In the genomic region with DNA sequence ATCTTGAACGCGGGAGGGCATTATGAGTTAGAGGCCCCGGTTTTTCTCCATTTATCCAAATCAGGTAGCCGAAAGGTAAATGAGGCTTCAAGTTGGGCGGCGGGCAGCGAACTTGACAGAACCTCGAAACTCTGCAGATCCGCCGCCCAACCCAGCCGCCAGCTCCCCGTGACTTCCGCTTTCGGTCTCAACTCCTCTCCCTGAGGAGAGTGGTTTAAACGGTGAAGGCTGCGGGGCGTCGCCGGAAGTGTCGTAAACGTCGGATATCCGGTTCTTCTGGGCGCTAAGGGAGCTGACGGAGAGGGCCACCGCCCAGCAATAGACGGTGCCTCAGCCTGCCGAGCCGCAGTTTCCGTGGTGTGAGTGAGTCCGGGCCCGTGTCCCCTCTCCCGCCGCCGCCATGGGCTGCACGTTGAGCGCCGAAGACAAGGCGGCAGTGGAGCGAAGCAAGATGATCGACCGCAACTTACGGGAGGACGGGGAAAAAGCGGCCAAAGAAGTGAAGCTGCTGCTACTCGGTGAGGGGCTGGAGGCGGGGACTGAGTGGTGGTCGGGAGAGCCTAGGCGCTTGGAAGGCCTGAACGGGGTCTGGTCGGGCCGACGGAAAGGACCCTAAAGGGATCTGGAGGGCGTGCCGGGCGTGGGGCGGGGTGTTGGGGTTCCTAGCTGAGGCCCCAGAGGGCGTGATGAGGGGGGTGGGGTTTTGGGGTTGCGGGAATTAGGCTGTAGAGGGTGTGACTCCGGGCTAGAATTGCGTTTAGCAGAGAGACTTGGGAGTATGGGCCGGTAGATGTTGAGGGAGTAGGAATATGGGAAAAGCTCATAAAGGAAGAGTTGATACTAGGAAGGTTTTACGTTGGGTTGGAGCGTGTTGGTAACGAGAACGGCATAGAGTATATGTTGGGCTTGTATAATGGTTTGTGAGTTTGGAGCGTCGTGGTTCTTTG, we compare ENCODE assay signal across 1 cellular context.
TF ChIP-seq lines count a peak whose summit lies in the region.

A gene (plus strand): TSS at position 295 of the 947 bp plus-strand sequence. CDS start 106 bp downstream, at position 401.

TF ChIP-seq in K562, 482 proteins besides CTCF, POLR2A, EP300 and RAD21 (continued from another document and continues in another):
- TF ChIP-seq, protein P1, sequence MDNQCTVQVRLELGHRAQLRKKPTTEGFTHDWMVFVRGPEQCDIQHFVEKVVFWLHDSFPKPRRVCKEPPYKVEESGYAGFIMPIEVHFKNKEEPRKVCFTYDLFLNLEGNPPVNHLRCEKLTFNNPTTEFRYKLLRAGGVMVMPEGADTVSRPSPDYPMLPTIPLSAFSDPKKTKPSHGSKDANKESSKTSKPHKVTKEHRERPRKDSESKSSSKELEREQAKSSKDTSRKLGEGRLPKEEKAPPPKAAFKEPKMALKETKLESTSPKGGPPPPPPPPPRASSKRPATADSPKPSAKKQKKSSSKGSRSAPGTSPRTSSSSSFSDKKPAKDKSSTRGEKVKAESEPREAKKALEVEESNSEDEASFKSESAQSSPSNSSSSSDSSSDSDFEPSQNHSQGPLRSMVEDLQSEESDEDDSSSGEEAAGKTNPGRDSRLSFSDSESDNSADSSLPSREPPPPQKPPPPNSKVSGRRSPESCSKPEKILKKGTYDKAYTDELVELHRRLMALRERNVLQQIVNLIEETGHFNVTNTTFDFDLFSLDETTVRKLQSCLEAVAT (IDR thresholded peaks at IDR 0.05) = peak; percentile 9 to 73; a peak in 1 of 4 replicates
- peak; percentile 77 for TF ChIP-seq EHMT2 (IDR thresholded peaks at IDR 0.05)
- no peak for TF ChIP-seq NCOA6 (IDR thresholded peaks at IDR 0.05)
- no peak for TF ChIP-seq ZNF184 (CRISPR knock-in tag; IDR thresholded peaks at IDR 0.05)
- TF ChIP-seq, protein P2, sequence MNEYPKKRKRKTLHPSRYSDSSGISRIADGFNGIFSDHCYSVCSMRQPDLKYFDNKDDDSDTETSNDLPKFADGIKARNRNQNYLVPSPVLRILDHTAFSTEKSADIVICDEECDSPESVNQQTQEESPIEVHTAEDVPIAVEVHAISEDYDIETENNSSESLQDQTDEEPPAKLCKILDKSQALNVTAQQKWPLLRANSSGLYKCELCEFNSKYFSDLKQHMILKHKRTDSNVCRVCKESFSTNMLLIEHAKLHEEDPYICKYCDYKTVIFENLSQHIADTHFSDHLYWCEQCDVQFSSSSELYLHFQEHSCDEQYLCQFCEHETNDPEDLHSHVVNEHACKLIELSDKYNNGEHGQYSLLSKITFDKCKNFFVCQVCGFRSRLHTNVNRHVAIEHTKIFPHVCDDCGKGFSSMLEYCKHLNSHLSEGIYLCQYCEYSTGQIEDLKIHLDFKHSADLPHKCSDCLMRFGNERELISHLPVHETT (CRISPR knock-in tag; conservative IDR thresholded peaks at IDR 0.05 in 1 of 2, IDR thresholded peaks at IDR 0.05 in 1 of 2) = peak in 1 of 2 experiments; percentile 75; a peak in 1 of 4 replicates
- TF ChIP-seq MAZ (CRISPR knock-in tag; conservative IDR thresholded peaks at IDR 0.05 in 1 of 2, IDR thresholded peaks at IDR 0.05 in 1 of 2) = peak; percentile 61 to 82
- TF ChIP-seq KLF1 (tag; IDR thresholded peaks at IDR 0.05) = peak; percentile 95
- no peak for TF ChIP-seq SREBF1 (IDR thresholded peaks at IDR 0.05; ENCODE audit: borderline replicate concordance, low read depth, low read length)
- TF ChIP-seq PCBP2 (IDR thresholded peaks at IDR 0.05; ENCODE audit: low read depth, low read length, poor library complexity, severe bottlenecking) = no peak
- TF ChIP-seq KLF6 (CRISPR knock-in tag; IDR thresholded peaks at IDR 0.05; ENCODE audit: borderline replicate concordance) = peak; percentile 95; the same call in 1 of the 2 replicates
- TF ChIP-seq, protein P3, sequence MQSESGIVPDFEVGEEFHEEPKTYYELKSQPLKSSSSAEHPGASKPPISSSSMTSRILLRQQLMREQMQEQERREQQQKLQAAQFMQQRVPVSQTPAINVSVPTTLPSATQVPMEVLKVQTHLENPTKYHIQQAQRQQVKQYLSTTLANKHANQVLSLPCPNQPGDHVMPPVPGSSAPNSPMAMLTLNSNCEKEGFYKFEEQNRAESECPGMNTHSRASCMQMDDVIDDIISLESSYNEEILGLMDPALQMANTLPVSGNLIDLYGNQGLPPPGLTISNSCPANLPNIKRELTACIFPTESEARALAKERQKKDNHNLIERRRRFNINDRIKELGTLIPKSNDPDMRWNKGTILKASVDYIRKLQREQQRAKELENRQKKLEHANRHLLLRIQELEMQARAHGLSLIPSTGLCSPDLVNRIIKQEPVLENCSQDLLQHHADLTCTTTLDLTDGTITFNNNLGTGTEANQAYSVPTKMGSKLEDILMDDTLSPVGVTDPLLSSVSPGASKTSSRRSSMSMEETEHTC (IDR thresholded peaks at IDR 0.05) = peak; percentile 22; the same call in 1 of the 2 replicates
- no peak for TF ChIP-seq CBX5 (IDR thresholded peaks at IDR 0.05; ENCODE audit: borderline replicate concordance, low read depth)
- TF ChIP-seq GATAD2B (IDR thresholded peaks at IDR 0.05; ENCODE audit: borderline replicate concordance) = no peak
- peak; percentile 85; the same call in 1 of the 2 replicates for TF ChIP-seq FOXK1 (CRISPR knock-in tag; IDR thresholded peaks at IDR 0.05; ENCODE audit: borderline replicate concordance)
- peak; percentile 4 to 29; a peak in 1 of 4 replicates for TF ChIP-seq TRIM24 (IDR thresholded peaks at IDR 0.05)
- no peak for TF ChIP-seq HNRNPH1 (optimal IDR thresholded peaks at IDR 0.05; ENCODE audit: low read depth, low read length)
- TF ChIP-seq, protein P4, sequence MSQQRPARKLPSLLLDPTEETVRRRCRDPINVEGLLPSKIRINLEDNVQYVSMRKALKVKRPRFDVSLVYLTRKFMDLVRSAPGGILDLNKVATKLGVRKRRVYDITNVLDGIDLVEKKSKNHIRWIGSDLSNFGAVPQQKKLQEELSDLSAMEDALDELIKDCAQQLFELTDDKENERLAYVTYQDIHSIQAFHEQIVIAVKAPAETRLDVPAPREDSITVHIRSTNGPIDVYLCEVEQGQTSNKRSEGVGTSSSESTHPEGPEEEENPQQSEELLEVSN (IDR thresholded peaks at IDR 0.05; ENCODE audit: borderline replicate concordance in 1 of 2, extremely low read depth in 1 of 2, insufficient read depth in 1 of 2, insufficient read length in 1 of 2, low read depth in 1 of 2, low read length in 1 of 2, poor library complexity in 1 of 2, severe bottlenecking in 1 of 2) = peak; percentile 40 to 45
- peak; percentile 23; the same call in 1 of the 2 replicates for TF ChIP-seq ESRRA (IDR thresholded peaks at IDR 0.05; ENCODE audit: borderline replicate concordance, low read depth)
- TF ChIP-seq, protein P5, sequence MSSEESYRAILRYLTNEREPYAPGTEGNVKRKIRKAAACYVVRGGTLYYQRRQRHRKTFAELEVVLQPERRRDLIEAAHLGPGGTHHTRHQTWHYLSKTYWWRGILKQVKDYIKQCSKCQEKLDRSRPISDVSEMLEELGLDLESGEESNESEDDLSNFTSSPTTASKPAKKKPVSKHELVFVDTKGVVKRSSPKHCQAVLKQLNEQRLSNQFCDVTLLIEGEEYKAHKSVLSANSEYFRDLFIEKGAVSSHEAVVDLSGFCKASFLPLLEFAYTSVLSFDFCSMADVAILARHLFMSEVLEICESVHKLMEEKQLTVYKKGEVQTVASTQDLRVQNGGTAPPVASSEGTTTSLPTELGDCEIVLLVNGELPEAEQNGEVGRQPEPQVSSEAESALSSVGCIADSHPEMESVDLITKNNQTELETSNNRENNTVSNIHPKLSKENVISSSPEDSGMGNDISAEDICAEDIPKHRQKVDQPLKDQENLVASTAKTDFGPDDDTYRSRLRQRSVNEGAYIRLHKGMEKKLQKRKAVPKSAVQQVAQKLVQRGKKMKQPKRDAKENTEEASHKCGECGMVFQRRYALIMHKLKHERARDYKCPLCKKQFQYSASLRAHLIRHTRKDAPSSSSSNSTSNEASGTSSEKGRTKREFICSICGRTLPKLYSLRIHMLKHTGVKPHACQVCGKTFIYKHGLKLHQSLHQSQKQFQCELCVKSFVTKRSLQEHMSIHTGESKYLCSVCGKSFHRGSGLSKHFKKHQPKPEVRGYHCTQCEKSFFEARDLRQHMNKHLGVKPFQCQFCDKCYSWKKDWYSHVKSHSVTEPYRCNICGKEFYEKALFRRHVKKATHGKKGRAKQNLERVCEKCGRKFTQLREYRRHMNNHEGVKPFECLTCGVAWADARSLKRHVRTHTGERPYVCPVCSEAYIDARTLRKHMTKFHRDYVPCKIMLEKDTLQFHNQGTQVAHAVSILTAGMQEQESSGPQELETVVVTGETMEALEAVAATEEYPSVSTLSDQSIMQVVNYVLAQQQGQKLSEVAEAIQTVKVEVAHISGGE (CRISPR knock-in tag; IDR thresholded peaks at IDR 0.05) = peak; percentile 27 to 91 (median 60); a peak in 4 of 6 replicates
- TF ChIP-seq JUND (IDR thresholded peaks at IDR 0.05; ENCODE audit: borderline replicate concordance, low read depth, low read length) = peak; percentile 63; the same call in 1 of the 2 replicates
- TF ChIP-seq JUND (tag; IDR thresholded peaks at IDR 0.05; ENCODE audit: borderline replicate concordance, low read depth, low read length) = peak; percentile 20; the same call in 1 of the 3 replicates
- no peak for TF ChIP-seq NFE2L1 (tag; IDR thresholded peaks at IDR 0.05; ENCODE audit: borderline replicate concordance, low read depth)
- TF ChIP-seq NFIC (IDR thresholded peaks at IDR 0.05) = peak; percentile 48; the same call in 1 of the 2 replicates
- TF ChIP-seq, protein P6, sequence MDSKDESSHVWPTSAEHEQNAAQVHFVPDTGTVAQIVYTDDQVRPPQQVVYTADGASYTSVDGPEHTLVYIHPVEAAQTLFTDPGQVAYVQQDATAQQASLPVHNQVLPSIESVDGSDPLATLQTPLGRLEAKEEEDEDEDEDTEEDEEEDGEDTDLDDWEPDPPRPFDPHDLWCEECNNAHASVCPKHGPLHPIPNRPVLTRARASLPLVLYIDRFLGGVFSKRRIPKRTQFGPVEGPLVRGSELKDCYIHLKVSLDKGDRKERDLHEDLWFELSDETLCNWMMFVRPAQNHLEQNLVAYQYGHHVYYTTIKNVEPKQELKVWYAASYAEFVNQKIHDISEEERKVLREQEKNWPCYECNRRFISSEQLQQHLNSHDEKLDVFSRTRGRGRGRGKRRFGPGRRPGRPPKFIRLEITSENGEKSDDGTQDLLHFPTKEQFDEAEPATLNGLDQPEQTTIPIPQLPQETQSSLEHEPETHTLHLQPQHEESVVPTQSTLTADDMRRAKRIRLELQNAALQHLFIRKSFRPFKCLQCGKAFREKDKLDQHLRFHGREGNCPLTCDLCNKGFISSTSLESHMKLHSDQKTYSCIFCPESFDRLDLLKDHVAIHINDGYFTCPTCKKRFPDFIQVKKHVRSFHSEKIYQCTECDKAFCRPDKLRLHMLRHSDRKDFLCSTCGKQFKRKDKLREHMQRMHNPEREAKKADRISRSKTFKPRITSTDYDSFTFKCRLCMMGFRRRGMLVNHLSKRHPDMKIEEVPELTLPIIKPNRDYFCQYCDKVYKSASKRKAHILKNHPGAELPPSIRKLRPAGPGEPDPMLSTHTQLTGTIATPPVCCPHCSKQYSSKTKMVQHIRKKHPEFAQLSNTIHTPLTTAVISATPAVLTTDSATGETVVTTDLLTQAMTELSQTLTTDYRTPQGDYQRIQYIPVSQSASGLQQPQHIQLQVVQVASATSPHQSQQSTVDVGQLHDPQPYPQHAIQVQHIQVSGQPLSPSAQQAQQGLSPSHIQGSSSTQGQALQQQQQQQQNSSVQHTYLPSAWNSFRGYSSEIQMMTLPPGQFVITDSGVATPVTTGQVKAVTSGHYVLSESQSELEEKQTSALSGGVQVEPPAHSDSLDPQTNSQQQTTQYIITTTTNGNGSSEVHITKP (IDR thresholded peaks at IDR 0.05; ENCODE audit: partially characterized antibody) = peak; percentile 77
- TF ChIP-seq, protein P7, sequence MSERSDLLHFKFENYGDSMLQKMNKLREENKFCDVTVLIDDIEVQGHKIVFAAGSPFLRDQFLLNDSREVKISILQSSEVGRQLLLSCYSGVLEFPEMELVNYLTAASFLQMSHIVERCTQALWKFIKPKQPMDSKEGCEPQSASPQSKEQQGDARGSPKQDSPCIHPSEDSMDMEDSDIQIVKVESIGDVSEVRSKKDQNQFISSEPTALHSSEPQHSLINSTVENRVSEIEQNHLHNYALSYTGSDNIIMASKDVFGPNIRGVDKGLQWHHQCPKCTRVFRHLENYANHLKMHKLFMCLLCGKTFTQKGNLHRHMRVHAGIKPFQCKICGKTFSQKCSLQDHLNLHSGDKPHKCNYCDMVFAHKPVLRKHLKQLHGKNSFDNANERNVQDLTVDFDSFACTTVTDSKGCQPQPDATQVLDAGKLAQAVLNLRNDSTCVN (CRISPR knock-in tag; IDR thresholded peaks at IDR 0.05) = 0 out of 2 replicates have a peak, but pooled peaks have one; percentile 8
- TF ChIP-seq PHB (CRISPR knock-in tag; IDR thresholded peaks at IDR 0.05) = peak; percentile 87; the same call in 1 of the 2 replicates
- TF ChIP-seq TARDBP (IDR thresholded peaks at IDR 0.05) = peak; percentile 31; the same call in 1 of the 2 replicates
- peak; percentile 81 for TF ChIP-seq PHF20 (IDR thresholded peaks at IDR 0.05; ENCODE audit: partially characterized antibody)
- TF ChIP-seq DIDO1 (tag; IDR thresholded peaks at IDR 0.05; ENCODE audit: low read depth) = no peak
- peak; percentile 95 for TF ChIP-seq CREM (IDR thresholded peaks at IDR 0.05; ENCODE audit: low read depth)
- TF ChIP-seq, protein P8, sequence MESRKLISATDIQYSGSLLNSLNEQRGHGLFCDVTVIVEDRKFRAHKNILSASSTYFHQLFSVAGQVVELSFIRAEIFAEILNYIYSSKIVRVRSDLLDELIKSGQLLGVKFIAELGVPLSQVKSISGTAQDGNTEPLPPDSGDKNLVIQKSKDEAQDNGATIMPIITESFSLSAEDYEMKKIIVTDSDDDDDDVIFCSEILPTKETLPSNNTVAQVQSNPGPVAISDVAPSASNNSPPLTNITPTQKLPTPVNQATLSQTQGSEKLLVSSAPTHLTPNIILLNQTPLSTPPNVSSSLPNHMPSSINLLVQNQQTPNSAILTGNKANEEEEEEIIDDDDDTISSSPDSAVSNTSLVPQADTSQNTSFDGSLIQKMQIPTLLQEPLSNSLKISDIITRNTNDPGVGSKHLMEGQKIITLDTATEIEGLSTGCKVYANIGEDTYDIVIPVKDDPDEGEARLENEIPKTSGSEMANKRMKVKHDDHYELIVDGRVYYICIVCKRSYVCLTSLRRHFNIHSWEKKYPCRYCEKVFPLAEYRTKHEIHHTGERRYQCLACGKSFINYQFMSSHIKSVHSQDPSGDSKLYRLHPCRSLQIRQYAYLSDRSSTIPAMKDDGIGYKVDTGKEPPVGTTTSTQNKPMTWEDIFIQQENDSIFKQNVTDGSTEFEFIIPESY (CRISPR knock-in tag; IDR thresholded peaks at IDR 0.05) = peak; percentile 60; the same call in 1 of the 2 replicates
- TF ChIP-seq ZNF274 (IDR thresholded peaks at IDR 0.05; ENCODE audit: borderline replicate concordance, low read depth, low read length) = no peak
- TF ChIP-seq NCOA1 (IDR thresholded peaks at IDR 0.05; ENCODE audit: low read depth) = peak; percentile 31
- TF ChIP-seq EP400 (IDR thresholded peaks at IDR 0.05) = peak; percentile 94
- TF ChIP-seq, protein P9, sequence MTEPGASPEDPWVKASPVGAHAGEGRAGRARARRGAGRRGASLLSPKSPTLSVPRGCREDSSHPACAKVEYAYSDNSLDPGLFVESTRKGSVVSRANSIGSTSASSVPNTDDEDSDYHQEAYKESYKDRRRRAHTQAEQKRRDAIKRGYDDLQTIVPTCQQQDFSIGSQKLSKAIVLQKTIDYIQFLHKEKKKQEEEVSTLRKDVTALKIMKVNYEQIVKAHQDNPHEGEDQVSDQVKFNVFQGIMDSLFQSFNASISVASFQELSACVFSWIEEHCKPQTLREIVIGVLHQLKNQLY (CRISPR knock-in tag; conservative IDR thresholded peaks at IDR 0.05) = peak; percentile 69 to 89; a peak in 1 of 4 replicates
- TF ChIP-seq PHF8 (IDR thresholded peaks at IDR 0.05; ENCODE audit: borderline replicate concordance, low read length) = peak; percentile 98
